9 cellular contexts compared by ENCODE assay signal in genomic region chr3:64152100-64152499, GRCh38.
A peak's percentile ranks its signal among the peaks of the same experiment; 100 is the strongest.
DNase-seq lines count a peak whose midpoint lies in the region; ATAC-seq and TF ChIP-seq lines count a peak whose summit lies in the region.
"Had no signal": no experiment of that assay in that cellular context is flagged by ENCODE, and none has a peak within 500 bp of the region (broad histone marks: within the 10 kb centered on the region; RNA-seq: fewer than 3 reads in every experiment).

No MANE protein-coding gene starts in this region.

- H3K9ac ChIP-seq in PC-3 (ENCODE audit: low read length) (no peak overlapping the region), neural cell (ENCODE audit: low read length) (no peak overlapping the region)

- H3K9me2 ChIP-seq in PC-3 (replicated peaks; ENCODE audit: low read length) (no peaks in the 10 kb centered on the region), neural cell (ENCODE audit: insufficient read depth, low read length) (no peaks in the 10 kb centered on the region)

- H3K4me1 ChIP-seq in PC-3 (ENCODE audit: insufficient read depth, low read length) (peaks cover 17% of the 10 kb centered on the region), psoas muscle (peaks cover 5% of the 10 kb centered on the region)

- H4K20me1 ChIP-seq in PC-3 (ENCODE audit: low read length) (no peaks in the 10 kb centered on the region), neural cell (ENCODE audit: insufficient read depth) (no peaks in the 10 kb centered on the region)

- no peak overlapping the region for H3K4me2 ChIP-seq in PC-3 (ENCODE audit: low read length)
- H3K4me2 ChIP-seq in neural cell (ENCODE audit: low read length) = no peak overlapping the region

- POLR2A ChIA-PET in PC-3 (lab: Charles Lee; ENCODE audit: unreplicated experiment) = no interaction called here

- no peak for TF ChIP-seq RAD21 in neural cell (conservative IDR thresholded peaks at IDR 0.05)

- H3K36me3 ChIP-seq in PC-3 (ENCODE audit: low read depth, low read length) (no peaks in the 10 kb centered on the region), neural cell (ENCODE audit: insufficient read depth, low read length) (no peaks in the 10 kb centered on the region), psoas muscle (ENCODE audit: insufficient read depth in 1 of 2, low read depth in 1 of 2) (no peaks in the 10 kb centered on the region)

- H3K4me3 ChIP-seq in PC-3 (ENCODE audit: low read length) = no peak overlapping the region
- no peak overlapping the region for H3K4me3 ChIP-seq in neural cell (ENCODE audit: low read length)
- no peak overlapping the region for H3K4me3 ChIP-seq in psoas muscle

- CTCF ChIA-PET in PC-3 (lab: Charles Lee) = no interaction called here

- ATAC-seq in PC-3 (no peak), psoas muscle (no peak)

- TF ChIP-seq EP300 in neural cell (conservative IDR thresholded peaks at IDR 0.05; ENCODE audit: poor library complexity, severe bottlenecking) = no peak

- H3F3A ChIP-seq in PC-3 (ENCODE audit: low read length, unreplicated experiment) (no peaks in the 10 kb centered on the region), neural cell (ENCODE audit: insufficient read depth, low read length, poor library complexity, severe bottlenecking) (peaks cover 4% of the 10 kb centered on the region)

- intact Hi-C loops in PC-3 (cut with micrococcal nuclease) = no loop called here
- intact Hi-C loops in psoas muscle (cut with DNase I) = no loop called here

- H3K27ac ChIP-seq in PC-3 (ENCODE audit: low read length) (no peak overlapping the region; the same call in 1 of the 2 replicates), neural cell (ENCODE audit: low read length) (peak overlapping the region; percentile 81), psoas muscle (no peak overlapping the region)

- H2AFZ ChIP-seq in PC-3 (ENCODE audit: low read length) (no peak overlapping the region), neural cell (ENCODE audit: low read depth, low read length) (no peak overlapping the region)

- BruUV-seq in PC-3 (replicated peaks; lab: Mats Ljungman, UMichigan) = no TSS peak

- no peaks in the 10 kb centered on the region for H3K9me3 ChIP-seq in PC-3 (ENCODE audit: low read length)
- H3K9me3 ChIP-seq in neural cell (ENCODE audit: low read length) = no peaks in the 10 kb centered on the region
- no peaks in the 10 kb centered on the region for H3K9me3 ChIP-seq in psoas muscle

- no peaks in the 10 kb centered on the region for H3K27me3 ChIP-seq in PC-3 (ENCODE audit: low read length)
- no peaks in the 10 kb centered on the region for H3K27me3 ChIP-seq in neural cell (ENCODE audit: insufficient read depth, low read depth, low read length)
- H3K27me3 ChIP-seq in psoas muscle (ENCODE audit: insufficient read depth in 3 of 3, low read length in 2 of 3) = no peaks in the 10 kb centered on the region

- H3K79me2 ChIP-seq in PC-3 (ENCODE audit: low read length) (no peaks in the 10 kb centered on the region), neural cell (replicated peaks; ENCODE audit: insufficient read depth, low read length) (no peaks in the 10 kb centered on the region)

- whole genome bisulfite sequencing in psoas muscle, 3 donors = 36 to 64% (median 43%) methylated on average over 2 of the region's 2 CpGs

- TF ChIP-seq CTCF in PC-3 (conservative IDR thresholded peaks at IDR 0.05; ENCODE audit: low read depth, low read length) (no peak), neural cell (IDR thresholded peaks at IDR 0.05; ENCODE audit: poor library complexity, severe bottlenecking) (no peak), psoas muscle (IDR thresholded peaks at IDR 0.05) (no peak)

- DNase-seq in AG08396 (ENCODE audit: low spot score) (peak; percentile 49), PC-3 (peak; percentile 18), fibroblast of gingiva (ENCODE audit: low read depth) (peak; percentile 64), RPMI8226 (no peak), NK-92 (lab: John Stamatoyannopoulos, UW; ENCODE audit: unreplicated experiment) (no peak), psoas muscle (no peak)
- no peak for DNase-seq in stimulated activated CD4-positive, alpha-beta T cell treated with anti-CD3 and anti-CD28 coated beads, Interleukin-15, amount 100 ng/mL, for 24 hours
- DNase-seq: NCI-H1048 had no signal

TF ChIP-seq in neural cell, 6 proteins besides CTCF, POLR2A, EP300 and RAD21:
- TF ChIP-seq MXI1 (conservative IDR thresholded peaks at IDR 0.05; ENCODE audit: poor library complexity, severe bottlenecking) (no peak), TAF1 (IDR thresholded peaks at IDR 0.05; ENCODE audit: low read depth) (no peak), POLR2AphosphoS5 (IDR thresholded peaks at IDR 0.05) (no peak), SMC3 (conservative IDR thresholded peaks at IDR 0.05; ENCODE audit: poor library complexity) (no peak), EZH2 (IDR thresholded peaks at IDR 0.05; ENCODE audit: borderline replicate concordance, insufficient read depth, low read length, poor library complexity, severe bottlenecking) (no peak), REST (IDR thresholded peaks at IDR 0.05; ENCODE audit: borderline replicate concordance) (no peak)

Comparison
In these comparisons a context has a peak if more than half of its experiments do, and no peak if none do; other contexts are left out.
1. DNase-seq: peak in AG08396 (single experiment), PC-3 (single experiment) and fibroblast of gingiva (single experiment); none in RPMI8226 (single experiment), NK-92 (single experiment), stimulated activated CD4-positive, alpha-beta T cell treated with anti-CD3 and anti-CD28 coated beads, Interleukin-15, amount 100 ng/mL, for 24 hours (single experiment) and psoas muscle (0 of 2).